8 cellular contexts compared by ENCODE assay signal in the genomic region with DNA sequence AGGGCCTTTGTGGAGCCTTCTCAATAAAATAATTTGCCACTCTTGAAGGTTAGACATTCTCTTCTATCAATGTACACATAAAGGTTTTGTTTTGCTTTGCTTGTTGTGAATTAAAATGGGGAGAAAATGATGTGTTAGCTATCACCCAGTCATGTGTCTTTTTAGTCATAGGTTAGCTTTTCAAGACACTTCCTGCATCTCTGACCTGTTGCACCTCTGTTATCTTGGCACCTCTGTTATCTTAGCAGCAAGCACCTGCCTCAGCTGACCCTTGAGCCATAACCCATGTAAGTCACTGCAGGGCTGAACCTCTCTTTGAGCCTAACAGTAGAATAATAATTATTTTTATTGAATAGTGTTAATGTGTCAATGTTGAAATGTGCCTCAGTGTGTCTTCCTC. TPM values are rescaled to one million over a fixed set of nuclear protein-coding genes. Genes with fewer than 3 reads are reported as not detected.
DNase-seq lines count a peak whose midpoint lies in the region; ATAC-seq and TF ChIP-seq lines count a peak whose summit lies in the region.

No MANE protein-coding gene starts in this region.

- no peaks in the 10 kb centered on the region for H3K36me3 ChIP-seq in thyroid gland

- no peaks in the 10 kb centered on the region for H3K9me3 Mint-ChIP-seq in activated CD4-positive, alpha-beta T cell treated with anti-CD3 and anti-CD28 coated beads, Interleukin-2, amount 10 ng/mL, durations not matched to agents 7 days and 5 days

- no peaks in the 10 kb centered on the region for H3K36me3 Mint-ChIP-seq in activated CD4-positive, alpha-beta T cell treated with anti-CD3 and anti-CD28 coated beads, Interleukin-2, amount 10 ng/mL, durations not matched to agents 7 days and 5 days (ENCODE audit: low read depth)

- no peaks in the 10 kb centered on the region for H3K27me3 ChIP-seq in thyroid gland

- no peak for TF ChIP-seq POLR2A in thyroid gland (IDR thresholded peaks at IDR 0.05)

- POLR2A ChIA-PET in activated CD4-positive, alpha-beta T cell treated with anti-CD3 and anti-CD28 coated beads, Interleukin-2, amount 10 ng/mL, durations not matched to agents 7 days and 5 days (lab: Charles Lee): no interaction called here

- no peak for TF ChIP-seq CTCF in thyroid gland (IDR thresholded peaks at IDR 0.05)

- no peaks in the 10 kb centered on the region for H3K9me3 ChIP-seq in thyroid gland

- no peak overlapping the region for H3K27ac Mint-ChIP-seq in activated CD4-positive, alpha-beta T cell treated with anti-CD3 and anti-CD28 coated beads, Interleukin-2, amount 10 ng/mL, durations not matched to agents 7 days and 5 days

- H3K27me3 Mint-ChIP-seq in activated CD4-positive, alpha-beta T cell treated with anti-CD3 and anti-CD28 coated beads, Interleukin-2, amount 10 ng/mL, durations not matched to agents 7 days and 5 days: peaks cover 26% of the 10 kb centered on the region

- peak overlapping the region in 2 of 3 donors; percentile 17 to 21 for H3K4me3 ChIP-seq in thyroid gland (replicated peaks in 1 of 3)

- H3K4me3 Mint-ChIP-seq in activated CD4-positive, alpha-beta T cell treated with anti-CD3 and anti-CD28 coated beads, Interleukin-2, amount 10 ng/mL, durations not matched to agents 7 days and 5 days: peak overlapping the region; percentile 33

- no peak for DNase-seq in activated CD4-positive, alpha-beta T cell treated with anti-CD3 and anti-CD28 coated beads, Interleukin-2, amount 10 ng/mL, durations not matched to agents 7 days and 5 days
- no peak for DNase-seq in activated CD4-positive, alpha-beta T cell treated with anti-CD3 and anti-CD28 coated beads for 4 hours
- DNase-seq in left colon (peak; percentile 24 to 62), thyroid gland (peak; percentile 26 to 37), DMS 273 treated with DMSO at 0.1 percent for 48 hours (lab: John Stamatoyannopoulos, UW) (no peak)
- no peak for DNase-seq in activated CD8-positive, alpha-beta memory T cell treated with anti-CD3 and anti-CD28 coated beads, Interleukin-2, amount 50 U/mL, for 4 hours

- H3K27ac ChIP-seq in angular gyrus (ENCODE audit: low read depth, low read length) (peak overlapping the region; percentile 98), thyroid gland (peak overlapping the region in 2 of 3 donors; percentile 89 to 94)

- peaks cover 13 to 16% of the 10 kb centered on the region in 2 donors for H3K4me1 ChIP-seq in thyroid gland

- intact Hi-C loops in left colon (cut with DNase I, micrococcal nuclease) (no loop called here), thyroid gland (cut with DNase I) (no loop called here)

- peak; percentile 74 for ATAC-seq in left colon
- no peak for ATAC-seq in GM21447 (IDR thresholded peaks at IDR 0.05; ENCODE audit: unreplicated experiment)

- CTCF ChIA-PET in activated CD4-positive, alpha-beta T cell treated with anti-CD3 and anti-CD28 coated beads, Interleukin-2, amount 10 ng/mL, durations not matched to agents 7 days and 5 days (lab: Charles Lee): no interaction called here

- peaks cover 21% of the 10 kb centered on the region for H3K4me1 Mint-ChIP-seq in activated CD4-positive, alpha-beta T cell treated with anti-CD3 and anti-CD28 coated beads, Interleukin-2, amount 10 ng/mL, durations not matched to agents 7 days and 5 days

RNA-seq across cellular contexts. Expression of a gene that starts 1.0 kb away (rescaled TPM):
- total RNA-seq in activated CD4-positive, alpha-beta T cell treated with anti-CD3 and anti-CD28 coated beads, Interleukin-2, amount 10 ng/mL, durations not matched to agents 7 days and 5 days: not detected
- total RNA-seq in left colon (10 to 100 TPM; 24.1 to 33.4 TPM), thyroid gland (10 to 100 TPM; 22.1 to 34.9 (median 29.6) TPM)

RNA-seq across cellular contexts. Expression of a gene that starts 38.5 kb away (rescaled TPM):
- total RNA-seq in activated CD4-positive, alpha-beta T cell treated with anti-CD3 and anti-CD28 coated beads, Interleukin-2, amount 10 ng/mL, durations not matched to agents 7 days and 5 days: not detected
- total RNA-seq in left colon: 10 to 100 TPM in 1 of 2 donors, 1 to 10 TPM in 1; 7.8 to 19.6 TPM
- 10 to 100 TPM; 16.0 to 27.9 (median 19.9) TPM for total RNA-seq in thyroid gland

Comparison
In these comparisons a context has a peak if more than half of its experiments do, and no peak if none do; other contexts are left out.
1. DNase-seq: peak in left colon (2 of 2) and thyroid gland (2 of 2); none in activated CD4-positive, alpha-beta T cell treated with anti-CD3 and anti-CD28 coated beads, Interleukin-2, amount 10 ng/mL, durations not matched to agents 7 days and 5 days (single experiment), activated CD4-positive, alpha-beta T cell treated with anti-CD3 and anti-CD28 coated beads for 4 hours (0 of 2), DMS 273 treated with DMSO at 0.1 percent for 48 hours (single experiment) and activated CD8-positive, alpha-beta memory T cell treated with anti-CD3 and anti-CD28 coated beads, Interleukin-2, amount 50 U/mL, for 4 hours (single experiment).
2. RNA of a gene that starts 1.0 kb away (total RNA-seq): 22.1 to 34.9 TPM in thyroid gland and 24.1 to 33.4 TPM in left colon; not detected in activated CD4-positive, alpha-beta T cell treated with anti-CD3 and anti-CD28 coated beads, Interleukin-2, amount 10 ng/mL, durations not matched to agents 7 days and 5 days; every median in the first group is over 10 times any median in the second.
3. RNA of a gene that starts 38.5 kb away (total RNA-seq): 16.0 to 27.9 TPM in thyroid gland and 7.8 to 19.6 TPM in left colon; not detected in activated CD4-positive, alpha-beta T cell treated with anti-CD3 and anti-CD28 coated beads, Interleukin-2, amount 10 ng/mL, durations not matched to agents 7 days and 5 days; every median in the first group is over 4 times any median in the second.